In genomic region chr16:87198328-87198731, GRCh38 we compare ENCODE assay signal across 16 cellular contexts.
"Had no signal": no experiment of that assay in that cellular context is flagged by ENCODE, and none has a peak within 500 bp of the region (broad histone marks: within the 10 kb centered on the region; RNA-seq: fewer than 3 reads in every experiment).

No MANE protein-coding gene starts in this region.

- H3K4me3 ChIP-seq: coronary artery, spleen, transverse colon had no signal

- H3K4me1 Mint-ChIP-seq: activated B cell treated with CpG ODN at 0.5 μM for 24 hours; activated CD4-positive, alpha-beta T cell treated with anti-CD3 and anti-CD28 coated beads, Interleukin-2, amount 10 ng/mL, durations not matched to agents 7 days and 5 days; activated naive CD4-positive, alpha-beta T cell treated with anti-CD3 and anti-CD28 coated beads, Interleukin-2, amount 10 ng/mL, durations not matched to agents 7 days and 5 days; activated T-helper 17 cell treated with anti-CD3 and anti-CD28 coated beads, Interleukin-2, amount 50 U/mL, for 72 hours had no signal

- H3K9me3 Mint-ChIP-seq: activated B cell treated with CpG ODN at 0.5 μM for 24 hours; activated CD4-positive, alpha-beta T cell treated with anti-CD3 and anti-CD28 coated beads, Interleukin-2, amount 10 ng/mL, durations not matched to agents 7 days and 5 days; activated naive CD4-positive, alpha-beta T cell treated with anti-CD3 and anti-CD28 coated beads, Interleukin-2, amount 10 ng/mL, durations not matched to agents 7 days and 5 days; activated T-helper 17 cell treated with anti-CD3 and anti-CD28 coated beads, Interleukin-2, amount 50 U/mL, for 72 hours had no signal

- H3K27ac Mint-ChIP-seq: activated B cell treated with CpG ODN at 0.5 μM for 24 hours; activated CD4-positive, alpha-beta T cell treated with anti-CD3 and anti-CD28 coated beads, Interleukin-2, amount 10 ng/mL, durations not matched to agents 7 days and 5 days; activated naive CD4-positive, alpha-beta T cell treated with anti-CD3 and anti-CD28 coated beads, Interleukin-2, amount 10 ng/mL, durations not matched to agents 7 days and 5 days; activated T-helper 17 cell treated with anti-CD3 and anti-CD28 coated beads, Interleukin-2, amount 50 U/mL, for 72 hours; T-helper 1 cell treated with Interleukin-12 subunit alpha and Interleukin-12 subunit beta and Interleukin-4 antibody, amounts not matched to agents 30 μg/mL and 1 μg/mL, for 36 hours had no signal

- H3K36me3 ChIP-seq: spleen, transverse colon had no signal

- H3K27me3 ChIP-seq: transverse colon had no signal

- H3K4me1 ChIP-seq: spleen, transverse colon had no signal

- H3K9me3 ChIP-seq: spleen, transverse colon had no signal

- H3K4me3 Mint-ChIP-seq: activated B cell treated with CpG ODN at 0.5 μM for 24 hours; activated CD4-positive, alpha-beta T cell treated with anti-CD3 and anti-CD28 coated beads, Interleukin-2, amount 10 ng/mL, durations not matched to agents 7 days and 5 days; activated naive CD4-positive, alpha-beta T cell treated with anti-CD3 and anti-CD28 coated beads, Interleukin-2, amount 10 ng/mL, durations not matched to agents 7 days and 5 days; activated T-helper 17 cell treated with anti-CD3 and anti-CD28 coated beads, Interleukin-2, amount 50 U/mL, for 72 hours; effector memory CD8-positive, alpha-beta T cell; natural killer cell; T-helper 1 cell treated with Interleukin-12 subunit alpha and Interleukin-12 subunit beta and Interleukin-4 antibody, amounts not matched to agents 30 μg/mL and 1 μg/mL, for 36 hours had no signal

- H3K27ac ChIP-seq: coronary artery, spleen, transverse colon had no signal

- H3K36me3 Mint-ChIP-seq: activated naive CD4-positive, alpha-beta T cell treated with anti-CD3 and anti-CD28 coated beads, Interleukin-2, amount 10 ng/mL, durations not matched to agents 7 days and 5 days; natural killer cell had no signal

- DNase-seq: activated B cell treated with CpG ODN at 0.5 μM for 24 hours; activated CD4-positive, alpha-beta T cell treated with anti-CD3 and anti-CD28 coated beads, Interleukin-2, amount 10 ng/mL, durations not matched to agents 7 days and 5 days; activated naive CD4-positive, alpha-beta T cell treated with anti-CD3 and anti-CD28 coated beads, Interleukin-2, amount 10 ng/mL, durations not matched to agents 7 days and 5 days; activated T-cell treated with anti-CD3 and anti-CD28 coated beads for 4 hours; effector memory CD8-positive, alpha-beta T cell; mammary epithelial cell; natural killer cell; occipital lobe; spleen; stimulated activated CD4-positive, alpha-beta T cell treated with anti-CD3 and anti-CD28 coated beads, Interleukin-1b, Interleukin-23, amount 100 ng/mL, for 48 hours; stimulated activated naive CD4-positive, alpha-beta T cell; substantia nigra; transverse colon had no signal
